Comparison of ENCODE assay signal across 27 cellular contexts in genomic region chr14:48615618-48616017, GRCh38.
"Had no signal": no experiment of that assay in that cellular context is flagged by ENCODE, and none has a peak within 500 bp of the region (broad histone marks: within the 10 kb centered on the region; RNA-seq: fewer than 3 reads in every experiment).

No MANE protein-coding gene starts in this region.

- H3K4me1 ChIP-seq: stomach, suprapubic skin, testis, thyroid gland, tibial artery, transverse colon, upper lobe of left lung, upper lobe of right lung, uterus, vagina had no signal

- H3K4me1 Mint-ChIP-seq: stimulated activated effector memory CD8-positive, alpha-beta T cell treated with anti-CD3 and anti-CD28 coated beads, Interleukin-12 subunit alpha, Interleukin-12 subunit beta, amount 100 ng/mL, for 72 hours; stimulated activated memory B cell treated with anti-CD40 and anti-IgM and Interleukin-4, amounts not matched to agents 10 μg/mL and 1 μg/mL and 100 μg/mL, for 72 hours; stimulated activated naive B cell treated with anti-CD40 and anti-IgM and Interleukin-4, amounts not matched to agents 10 μg/mL and 1 μg/mL and 100 μg/mL, for 72 hours; stimulated activated naive CD8-positive, alpha-beta T cell treated with anti-CD3 and anti-CD28 coated beads, Interleukin-15, amount 100 ng/mL, for 72 hours had no signal

- H3K36me3 Mint-ChIP-seq: stimulated activated effector memory CD8-positive, alpha-beta T cell treated with anti-CD3 and anti-CD28 coated beads, Interleukin-12 subunit alpha, Interleukin-12 subunit beta, amount 100 ng/mL, for 72 hours; stimulated activated memory B cell treated with anti-CD40 and anti-IgM and Interleukin-4, amounts not matched to agents 10 μg/mL and 1 μg/mL and 100 μg/mL, for 72 hours; stimulated activated naive B cell treated with anti-CD40 and anti-IgM and Interleukin-4, amounts not matched to agents 10 μg/mL and 1 μg/mL and 100 μg/mL, for 72 hours; type B pancreatic cell had no signal

- H3K27ac Mint-ChIP-seq: stimulated activated effector memory CD8-positive, alpha-beta T cell treated with anti-CD3 and anti-CD28 coated beads, Interleukin-12 subunit alpha, Interleukin-12 subunit beta, amount 100 ng/mL, for 72 hours; stimulated activated memory B cell treated with anti-CD40 and anti-IgM and Interleukin-4, amounts not matched to agents 10 μg/mL and 1 μg/mL and 100 μg/mL, for 72 hours; stimulated activated naive B cell treated with anti-CD40 and anti-IgM and Interleukin-4, amounts not matched to agents 10 μg/mL and 1 μg/mL and 100 μg/mL, for 72 hours; stimulated activated naive CD8-positive, alpha-beta T cell treated with anti-CD3 and anti-CD28 coated beads, Interleukin-15, amount 100 ng/mL, for 72 hours; stimulated activated naive CD8-positive, alpha-beta T cell treated with anti-CD3 and anti-CD28 coated beads, Interleukin-15, Interleukin-2, amounts not matched to agents 100 ng/mL and 50 ng/mL, for 24 hours; type B pancreatic cell had no signal

- H3K4me3 ChIP-seq: stomach, suprapubic skin, testis, thoracic aorta, thyroid gland, tibial artery, transverse colon, upper lobe of left lung, upper lobe of right lung, uterus, vagina had no signal

- H3K36me3 ChIP-seq: stomach, suprapubic skin, thoracic aorta, thyroid gland, tibial artery, transverse colon, upper lobe of left lung, upper lobe of right lung, uterus, vagina had no signal

- ATAC-seq: stimulated activated effector memory CD8-positive, alpha-beta T cell treated with anti-CD3 and anti-CD28 coated beads, Interleukin-12 subunit alpha, Interleukin-12 subunit beta, amount 100 ng/mL, for 72 hours; stimulated activated memory B cell treated with anti-CD40 and anti-IgM and Interleukin-4, amounts not matched to agents 10 μg/mL and 1 μg/mL and 100 μg/mL, for 72 hours; stimulated activated naive B cell treated with anti-CD40 and anti-IgM and Interleukin-4, amounts not matched to agents 10 μg/mL and 1 μg/mL and 100 μg/mL, for 72 hours; stimulated activated naive CD8-positive, alpha-beta T cell treated with anti-CD3 and anti-CD28 coated beads, Interleukin-15, amount 100 ng/mL, for 72 hours; stimulated activated naive CD8-positive, alpha-beta T cell treated with anti-CD3 and anti-CD28 coated beads, Interleukin-15, Interleukin-2, amounts not matched to agents 100 U/mL and 50 U/mL, for 24 hours; upper lobe of right lung had no signal

- H3K27me3 Mint-ChIP-seq: stimulated activated memory B cell treated with anti-CD40 and anti-IgM and Interleukin-4, amounts not matched to agents 10 μg/mL and 1 μg/mL and 100 μg/mL, for 72 hours; stimulated activated naive B cell treated with anti-CD40 and anti-IgM and Interleukin-4, amounts not matched to agents 10 μg/mL and 1 μg/mL and 100 μg/mL, for 72 hours; stimulated activated naive CD8-positive, alpha-beta T cell treated with anti-CD3 and anti-CD28 coated beads, Interleukin-15, amount 100 ng/mL, for 72 hours; stimulated activated naive CD8-positive, alpha-beta T cell treated with anti-CD3 and anti-CD28 coated beads, Interleukin-15, Interleukin-2, amounts not matched to agents 100 ng/mL and 50 ng/mL, for 24 hours; type B pancreatic cell had no signal

- H3K9me3 ChIP-seq: testis, thoracic aorta, thyroid gland, tibial artery, transverse colon, upper lobe of left lung, upper lobe of right lung, uterus, vagina had no signal

- H3K27me3 ChIP-seq: stomach, suprapubic skin, testis, thyroid gland, tibial artery, transverse colon, upper lobe of left lung, upper lobe of right lung, uterus, vagina had no signal

- H3K27ac ChIP-seq: stomach, suprapubic skin, testis, thoracic aorta, thyroid gland, tibial artery, transverse colon, upper lobe of left lung, upper lobe of right lung, uterus, vagina had no signal

- H3K4me3 Mint-ChIP-seq: stimulated activated effector memory CD8-positive, alpha-beta T cell treated with anti-CD3 and anti-CD28 coated beads, Interleukin-12 subunit alpha, Interleukin-12 subunit beta, amount 100 ng/mL, for 72 hours; stimulated activated memory B cell treated with anti-CD40 and anti-IgM and Interleukin-4, amounts not matched to agents 10 μg/mL and 1 μg/mL and 100 μg/mL, for 72 hours; stimulated activated naive B cell treated with anti-CD40 and anti-IgM and Interleukin-4, amounts not matched to agents 10 μg/mL and 1 μg/mL and 100 μg/mL, for 72 hours; stimulated activated naive CD8-positive, alpha-beta T cell treated with anti-CD3 and anti-CD28 coated beads, Interleukin-15, amount 100 ng/mL, for 72 hours; stimulated activated naive CD8-positive, alpha-beta T cell treated with anti-CD3 and anti-CD28 coated beads, Interleukin-15, Interleukin-2, amounts not matched to agents 100 ng/mL and 50 ng/mL, for 24 hours; type B pancreatic cell had no signal

- DNase-seq: stimulated activated CD4-positive, alpha-beta T cell treated with anti-CD3 and anti-CD28 coated beads, Interleukin-2, amount 100 ng/mL, for 48 hours; stimulated activated CD4-positive, alpha-beta T cell treated with anti-CD3 and anti-CD28 coated beads, Interleukin-4, amount 100 ng/mL, for 1 hour; stimulated activated CD4-positive, alpha-beta T cell treated with anti-CD3 and anti-CD28 coated beads, Interleukin-4, amount 100 ng/mL, for 24 hours; stimulated activated CD4-positive, alpha-beta T cell treated with anti-CD3 and anti-CD28 coated beads, Interleukin-4, amount 100 ng/mL, for 4 hours; stimulated activated CD8-positive, alpha-beta memory T cell treated with anti-CD3 and anti-CD28 coated beads, Interleukin-4, amount 100 ng/mL, for 48 hours; stimulated activated naive B cell treated with anti-CD40 and anti-IgM and Interleukin-4, amounts not matched to agents 10 μg/mL and 1 μg/mL and 100 μg/mL, for 72 hours; stimulated activated naive CD4-positive, alpha-beta T cell; stimulated activated naive CD4-positive, alpha-beta T cell treated with Interleukin-2 at 50 U/mL for 16 hours; stimulated activated naive CD8-positive, alpha-beta T cell treated with anti-CD3 and anti-CD28 coated beads, Interleukin-15, amount 100 ng/mL, for 72 hours; stimulated activated naive CD8-positive, alpha-beta T cell treated with anti-CD3 and anti-CD28 coated beads, Interleukin-15, Interleukin-2, amounts not matched to agents 100 U/mL and 50 U/mL, for 24 hours; stomach; substantia nigra; testis; thyroid gland; tibial artery; transverse colon; trophoblast cell; upper lobe of left lung; upper lobe of right lung; uterus had no signal

- H3K9me3 Mint-ChIP-seq: stimulated activated naive CD8-positive, alpha-beta T cell treated with anti-CD3 and anti-CD28 coated beads, Interleukin-15, amount 100 ng/mL, for 72 hours; stimulated activated naive CD8-positive, alpha-beta T cell treated with anti-CD3 and anti-CD28 coated beads, Interleukin-15, Interleukin-2, amounts not matched to agents 100 ng/mL and 50 ng/mL, for 24 hours; type B pancreatic cell had no signal
